Comparison of ENCODE assay signal across 12 cellular contexts in genomic region chr13:29503041-29503837, GRCh38.
DNase-seq lines count a peak whose midpoint lies in the region; ATAC-seq, FAIRE-seq and TF ChIP-seq lines count a peak whose summit lies in the region.
"Had no signal": no experiment of that assay in that cellular context is flagged by ENCODE, and none has a peak within 500 bp of the region (broad histone marks: within the 10 kb centered on the region; RNA-seq: fewer than 3 reads in every experiment).

No MANE protein-coding gene starts in this region.

- no peak for TF ChIP-seq RAD21 in A549 (conservative IDR thresholded peaks at IDR 0.05 in 1 of 2, IDR thresholded peaks at IDR 0.05 in 1 of 2)

- no peak for TF ChIP-seq EP300 in A549 (IDR thresholded peaks at IDR 0.05)

- H3K36me3 ChIP-seq in ES-I3 (ENCODE audit: insufficient read depth, low read length) = no peaks in the 10 kb centered on the region

- CTCF ChIA-PET in A549 (lab: Yijun Ruan, JAX) = interaction anchor here (1.7 kb wide), 1 partner anchor 612 kb away, joined by 6 read pairs; no protein-coding TSS in a partner anchor

- H3K4me3 ChIP-seq in A549 = no peak overlapping the region

- no peak overlapping the region for H3K27ac ChIP-seq in A549

- no peaks in the 10 kb centered on the region for H3K9me3 ChIP-seq in A549
- no peaks in the 10 kb centered on the region for H3K9me3 ChIP-seq in ES-I3 (ENCODE audit: control insufficient read depth, insufficient read depth, low read length)

- WGBS in A549 (ENCODE audit: missing lambda C conversion rate) = 81% methylated on average over 32 of the region's 32 CpGs

- POLR2A ChIA-PET in A549 (lab: Yijun Ruan, JAX) = no interaction called here

- no peak for TF ChIP-seq POLR2A in A549 (IDR thresholded peaks at IDR 0.05; ENCODE audit: low read length)

- peak overlapping the region; percentile 47; the same call in 1 of the 2 replicates for H3K9ac ChIP-seq in ES-I3 (ENCODE audit: low read depth, low read length)

- DNase-seq in A549 (ENCODE audit: low read depth in 1 of 2, low spot score in 1 of 2) (no peak), dermis blood vessel endothelial cell (peak; percentile 32), kidney tubule cell (ENCODE audit: low spot score) (peak; percentile 17), cerebellum (ENCODE audit: low spot score) (no peak)
- DNase-seq in activated effector memory CD4-positive, alpha-beta T cell treated with Interleukin-2 at 50 U/mL for 16 hours = no peak
- DNase-seq: activated CD8-positive, alpha-beta memory T cell treated with anti-CD3 and anti-CD28 coated beads, Interleukin-2, amount 50 U/mL, for 48 hours; CD4-positive, alpha-beta memory T cell; NCI-H187 treated with DMSO at 0.1 percent for 48 hours; stimulated activated naive CD4-positive, alpha-beta T cell had no signal

- FAIRE-seq in A549 (lab: Jason Lieb, UNC) = no peak

- no peaks in the 10 kb centered on the region for H3K4me1 ChIP-seq in A549
- H3K4me1 ChIP-seq in ES-I3 (ENCODE audit: insufficient read depth, low read length) = no peaks in the 10 kb centered on the region

- TF ChIP-seq CTCF in A549 (IDR thresholded peaks at IDR 0.05) = no peak

- ATAC-seq in A549 = no peak
- ATAC-seq in HG02852 (IDR thresholded peaks at IDR 0.05; ENCODE audit: unreplicated experiment) = no peak
- ATAC-seq in GM21423 (IDR thresholded peaks at IDR 0.05; ENCODE audit: unreplicated experiment) = no peak

- no peak overlapping the region for H3K4me2 ChIP-seq in A549

TF ChIP-seq in A549, 52 proteins besides CTCF, POLR2A, EP300 and RAD21:
- no peak for TF ChIP-seq HMGXB4 (CRISPR knock-in tag; IDR thresholded peaks at IDR 0.05; ENCODE audit: borderline replicate concordance)
- TF ChIP-seq CHD4 (IDR thresholded peaks at IDR 0.05; ENCODE audit: borderline replicate concordance) = no peak
- TF ChIP-seq CEBPB (IDR thresholded peaks at IDR 0.05) = no peak
- TF ChIP-seq, protein P1, sequence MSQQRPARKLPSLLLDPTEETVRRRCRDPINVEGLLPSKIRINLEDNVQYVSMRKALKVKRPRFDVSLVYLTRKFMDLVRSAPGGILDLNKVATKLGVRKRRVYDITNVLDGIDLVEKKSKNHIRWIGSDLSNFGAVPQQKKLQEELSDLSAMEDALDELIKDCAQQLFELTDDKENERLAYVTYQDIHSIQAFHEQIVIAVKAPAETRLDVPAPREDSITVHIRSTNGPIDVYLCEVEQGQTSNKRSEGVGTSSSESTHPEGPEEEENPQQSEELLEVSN (IDR thresholded peaks at IDR 0.05; ENCODE audit: borderline replicate concordance, low read depth) = no peak
- peak; percentile 29 for TF ChIP-seq MAFK (IDR thresholded peaks at IDR 0.05; ENCODE audit: partially characterized antibody)
- TF ChIP-seq FOSB (CRISPR knock-in tag; IDR thresholded peaks at IDR 0.05) = no peak
- TF ChIP-seq RARB (CRISPR knock-in tag; IDR thresholded peaks at IDR 0.05) = no peak
- no peak for TF ChIP-seq PBX3 (IDR thresholded peaks at IDR 0.05)

Comparison
In these comparisons a context has a peak if more than half of its experiments do, and no peak if none do; other contexts are left out.
1. DNase-seq: peak in dermis blood vessel endothelial cell (single experiment) and kidney tubule cell (single experiment); none in A549 (0 of 2), cerebellum (single experiment) and activated effector memory CD4-positive, alpha-beta T cell treated with Interleukin-2 at 50 U/mL for 16 hours (single experiment).